Comparison of ENCODE assay signal across 9 cellular contexts in the genomic region with DNA sequence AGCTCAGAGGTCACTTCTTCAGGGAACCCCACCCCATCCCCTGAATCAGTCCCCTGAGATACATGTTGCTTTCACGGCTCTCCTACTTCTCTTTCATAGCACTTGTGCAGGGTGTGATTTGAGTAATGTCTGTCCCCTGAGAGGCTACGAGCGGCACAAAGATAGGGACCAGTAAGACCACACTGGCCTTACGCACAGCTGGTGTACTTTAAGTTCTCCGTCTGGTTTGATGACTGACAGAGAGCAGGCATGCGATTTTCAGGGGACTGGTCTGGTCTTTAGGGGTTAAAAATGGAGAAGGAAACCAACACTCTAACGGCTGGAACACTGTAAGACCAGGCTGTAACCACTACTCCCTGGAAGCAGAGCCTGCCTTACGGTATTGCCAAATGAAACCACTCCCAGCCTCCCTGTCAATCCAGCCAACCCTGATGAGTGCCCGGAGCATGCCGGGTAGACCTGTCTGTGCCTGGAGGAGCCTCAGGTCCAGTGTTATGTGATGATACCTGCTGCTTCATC.
DNase-seq lines count a peak whose midpoint lies in the region; ATAC-seq, FAIRE-seq and TF ChIP-seq lines count a peak whose summit lies in the region.
"Had no signal": no experiment of that assay in that cellular context is flagged by ENCODE, and none has a peak within 500 bp of the region (broad histone marks: within the 10 kb centered on the region; RNA-seq: fewer than 3 reads in every experiment).

No MANE protein-coding gene starts in this region.

- H3K27ac ChIP-seq in RWPE1 (peak overlapping the region; percentile 18), neutrophil (peak overlapping the region; percentile 96)
- H3K27ac ChIP-seq: hepatocyte had no signal

- H3K4me1 ChIP-seq in neutrophil (ENCODE audit: control insufficient read depth in 1 of 2, insufficient read depth in 1 of 2, low read depth in 1 of 2, low read length in 1 of 2), result peaks cover 74 to 79% of the 10 kb centered on the region in 2 experiments

- H3K4me3 ChIP-seq in neutrophil (ENCODE audit: low read depth in 1 of 2, low read length in 1 of 2), result no peak overlapping the region
- H3K4me3 ChIP-seq: hepatocyte had no signal

- no peaks in the 10 kb centered on the region for H3K9me3 ChIP-seq in neutrophil

- no peaks in the 10 kb centered on the region for H3K27me3 ChIP-seq in neutrophil
- H3K27me3 ChIP-seq: hepatocyte had no signal

- TF ChIP-seq CTCF in RWPE1 (conservative IDR thresholded peaks at IDR 0.05; ENCODE audit: low read depth) (no peak), neutrophil (IDR thresholded peaks at IDR 0.05) (no peak), D721Med (IDR thresholded peaks at IDR 0.05; ENCODE audit: insufficient read depth, missing control alignments) (no peak)

- POLR2A ChIA-PET in RWPE1 (lab: Yijun Ruan, JAX; ENCODE audit: low non-redundant PET), result interaction anchor here (0.9 kb wide), 1 partner anchor 48 kb away, joined by 11 read pairs; a partner anchor contains a TSS

- DNase-seq in RWPE1 (ENCODE audit: low spot score) (no peak), D721Med (ENCODE audit: insufficient read length, low spot score) (no peak), NCI-H146 (lab: John Stamatoyannopoulos, UW) (no peak)
- DNase-seq: aorta had no signal

- no peak for FAIRE-seq in D721Med (lab: Jason Lieb, UNC)

- H3K36me3 ChIP-seq in neutrophil, result peaks cover 32% of the 10 kb centered on the region

- ATAC-seq in GM18520 (IDR thresholded peaks at IDR 0.05; ENCODE audit: unreplicated experiment), result peak; percentile 48
- ATAC-seq in HG02678 (IDR thresholded peaks at IDR 0.05; ENCODE audit: unreplicated experiment), result peak; percentile 64
- no peak for ATAC-seq in GM18870 (IDR thresholded peaks at IDR 0.05; ENCODE audit: unreplicated experiment)

- CTCF ChIA-PET in RWPE1 (lab: Yijun Ruan, JAX), result interaction anchor here (0.5 to 2.4 kb wide), 7 partner anchors 10 to 820 kb away, joined by 3 to 13 read pairs (median 4); a partner anchor contains a TSS
